Comparison of ENCODE assay signal across 1 cellular context in genomic region chr2:10307561-10308156, GRCh38.
TF ChIP-seq lines count a peak whose summit lies in the region.

No MANE protein-coding gene starts in this region.

TF ChIP-seq in HEK293, 187 proteins besides CTCF, POLR2A, EP300 and RAD21 (continued from another document):
- TF ChIP-seq ZNF518A (tag by site-specific recombination; conservative IDR thresholded peaks at IDR 0.05; ENCODE audit: low read depth) (peak; percentile 71), ZFHX2 (tag by site-specific recombination; conservative IDR thresholded peaks at IDR 0.05) (peak; percentile 50), ZBTB6 (tag by site-specific recombination; IDR thresholded peaks at IDR 0.05) (no peak), PATZ1 (tag by site-specific recombination; IDR thresholded peaks at IDR 0.05) (peak; percentile 14; the same call in 1 of the 2 replicates), ATF2 (tag by site-specific recombination; IDR thresholded peaks at IDR 0.05; ENCODE audit: low read depth) (no peak), REPIN1 (tag by site-specific recombination; IDR thresholded peaks at IDR 0.05; ENCODE audit: low read depth) (no peak), ZNF18 (tag by site-specific recombination; IDR thresholded peaks at IDR 0.05) (no peak)
